8 cellular contexts compared by ENCODE assay signal in genomic region chr1:18902523-18903312, GRCh38. TPM values are rescaled to one million over a fixed set of nuclear protein-coding genes. Genes with fewer than 3 reads are reported as not detected.
A peak's percentile ranks its signal among the peaks of the same experiment; 100 is the strongest.
DNase-seq lines count a peak whose midpoint lies in the region; ATAC-seq and TF ChIP-seq lines count a peak whose summit lies in the region.

ALDH4A1 (minus strand) TSS chr1:18902555; CDS start chr1:18902523, 32 bp downstream.

- H4K5ac ChIP-seq in IMR-90 (ENCODE audit: low read depth, low read length): peak within 1 kb of the TSS; percentile 41; the same call in 1 of the 2 replicates

- no peak for TF ChIP-seq POLR2A in IMR-90 (IDR thresholded peaks at IDR 0.05; ENCODE audit: low read depth, low read length)

- peak within 1 kb of the TSS; percentile 75 for H2BK5ac ChIP-seq in IMR-90 (ENCODE audit: low read depth, low read length, poor library complexity, severe bottlenecking)

- WGBS in IMR-90 (ENCODE audit: extremely low coverage in 2 of 2, insufficient read length in 1 of 2), 2 experiments: 0% methylated on average over 16 of the region's 56 CpGs; no CpG with 5 or more reads in 1 of the 2 experiments

- H3K4me3 ChIP-seq in IMR-90 (ENCODE audit: insufficient read depth, low read depth, low read length) (peak within 1 kb of the TSS; percentile 81), epithelial cell of esophagus (ENCODE audit: low read length) (peak within 1 kb of the TSS; percentile 79)

- H3K36me3 ChIP-seq in IMR-90 (ENCODE audit: control insufficient read depth, insufficient read depth, low read length): peaks cover under 1% of the 10 kb centered on the region; the same call in 1 of the 2 replicates

- no TSS peak for BruUV-seq in IMR-90 (replicated peaks; lab: Mats Ljungman, UMichigan)

- H3K4me2 ChIP-seq in IMR-90 (ENCODE audit: low read depth, low read length): peak within 1 kb of the TSS; percentile 85

- TF ChIP-seq CTCF in IMR-90 (conservative IDR thresholded peaks at IDR 0.05; ENCODE audit: low read depth, low read length): no peak
- no peak for TF ChIP-seq CTCF in epithelial cell of esophagus (IDR thresholded peaks at IDR 0.05; ENCODE audit: insufficient read depth, low read depth, low read length, missing control alignments)

- DNase-seq in DMS114 treated with DMSO at 0.1 percent for 48 hours (lab: John Stamatoyannopoulos, UW; ENCODE audit: unreplicated experiment) (peak; percentile 97), IMR-90 (peak; percentile 98), OCI-M1 (lab: John Stamatoyannopoulos, UW) (peak; percentile 98), epithelial cell of esophagus (ENCODE audit: low read depth) (peak; percentile 99), middle frontal gyrus (ENCODE audit: extremely low spot score, low spot score) (peak; percentile 95)
- peak; percentile 86 for DNase-seq in activated T-cell treated with anti-CD3 and anti-CD28 coated beads, Interleukin-2, amount 50 U/mL, for 1 hour
- peak; percentile 80 to 84 for DNase-seq in stimulated activated CD8-positive, alpha-beta memory T cell treated with anti-CD3 and anti-CD28 coated beads, Interleukin-2, amount 100 ng/mL, for 1 hour (ENCODE audit: low read depth in 2 of 2)

- peak within 1 kb of the TSS; percentile 89 for H2BK20ac ChIP-seq in IMR-90 (ENCODE audit: low read depth, low read length)

- peak within 1 kb of the TSS; percentile 66; the same call in 1 of the 2 replicates for H3K23ac ChIP-seq in IMR-90 (ENCODE audit: low read depth, low read length)

- peaks cover 2% of the 10 kb centered on the region for H3K4me1 ChIP-seq in IMR-90 (ENCODE audit: control insufficient read depth, insufficient read depth, low read length)

- dilution Hi-C loops in IMR-90 (cut with HindIII; ENCODE audit: low sequenced_read_pairs, unreplicated experiment): no loop called here

- H2AFZ ChIP-seq in IMR-90 (replicated peaks; ENCODE audit: low read length, poor library complexity): peak within 1 kb of the TSS; percentile 97

- intact Hi-C loops in IMR-90 (cut with micrococcal nuclease): no loop called here

- peak within 1 kb of the TSS; percentile 91 for H3K4ac ChIP-seq in IMR-90 (ENCODE audit: low read depth, low read length)

- peak within 1 kb of the TSS; percentile 66 for H2AK9ac ChIP-seq in IMR-90 (replicated peaks; ENCODE audit: low read depth, low read length, poor library complexity)

- in situ Hi-C loops in IMR-90 (cut with MboI; ENCODE audit: low sequenced_read_pairs): no loop called here

- H3K18ac ChIP-seq in IMR-90 (ENCODE audit: low read depth, low read length): peak within 1 kb of the TSS; percentile 72; the same call in 1 of the 2 replicates

- no peaks in the 10 kb centered on the region for H3K9me3 ChIP-seq in IMR-90 (ENCODE audit: control insufficient read depth, insufficient read depth, low read length)

- peak within 1 kb of the TSS; percentile 97 for H3K56ac ChIP-seq in IMR-90 (ENCODE audit: extremely low read depth, insufficient read depth, low read length)

- H4K20me1 ChIP-seq in IMR-90 (ENCODE audit: insufficient read depth, low read length): peaks cover 3% of the 10 kb centered on the region; the same call in 1 of the 2 replicates

- peak within 1 kb of the TSS; percentile 95 for H3K27ac ChIP-seq in IMR-90 (ENCODE audit: insufficient read depth, low read length)

- ATAC-seq in GM21529 (IDR thresholded peaks at IDR 0.05; ENCODE audit: unreplicated experiment) (peak; percentile 98), IMR-90 (ENCODE audit: low read depth) (peak; percentile 97)

- H2BK15ac ChIP-seq in IMR-90 (ENCODE audit: low read depth, low read length): peak within 1 kb of the TSS; percentile 87; the same call in 1 of the 3 replicates

- peaks cover 0 to 10% of the 10 kb centered on the region in 2 experiments; a peak in 1 of 4 replicates for H3K79me1 ChIP-seq in IMR-90 (ENCODE audit: low read depth in 1 of 2, low read length in 2 of 2)

- H3K9ac ChIP-seq in IMR-90 (ENCODE audit: low read depth, low read length): peak within 1 kb of the TSS; percentile 80

- CTCF ChIA-PET in IMR-90 (lab: Yijun Ruan, JAX): interaction anchor here (3.0 kb wide), 1 partner anchor 10 kb away, joined by 14 read pairs; no protein-coding TSS in a partner anchor

- POLR2A ChIA-PET in IMR-90 (lab: Charles Lee; ENCODE audit: unreplicated experiment): interaction anchor here (0.6 kb wide), 1 partner anchor 313 kb away, joined by 3 read pairs; no protein-coding TSS in a partner anchor

- TF ChIP-seq RAD21 in IMR-90 (IDR thresholded peaks at IDR 0.05; ENCODE audit: low read length): no peak

- peak within 1 kb of the TSS; percentile 94 for H2BK120ac ChIP-seq in IMR-90 (ENCODE audit: low read depth, low read length)

- no peaks in the 10 kb centered on the region for H3K27me3 ChIP-seq in IMR-90 (ENCODE audit: control insufficient read depth, insufficient read depth, low read length)

- 0 out of 2 replicates have a peak, but pooled peaks cover 2% of the 10 kb centered on the region for H3K9me1 ChIP-seq in IMR-90 (ENCODE audit: insufficient read depth, low read length)

- H4K8ac ChIP-seq in IMR-90 (ENCODE audit: low read depth in 2 of 2, low read length in 2 of 2): peak within 1 kb of the TSS in 1 of 2 experiments; percentile 88; a peak in 3 of 4 replicates

- peak within 1 kb of the TSS; percentile 80 for H4K91ac ChIP-seq in IMR-90 (ENCODE audit: insufficient read depth, low read depth, low read length)

- 0 out of 2 replicates have a peak within 1 kb of the TSS, but pooled peaks have one; percentile 24 for H2AK5ac ChIP-seq in IMR-90 (ENCODE audit: low read depth, low read length)

- peak within 1 kb of the TSS; percentile 88 for H3K14ac ChIP-seq in IMR-90 (replicated peaks; ENCODE audit: low read depth, low read length)

TF ChIP-seq in IMR-90, 13 proteins besides CTCF, POLR2A, EP300 and RAD21:
- TF ChIP-seq FOS (IDR thresholded peaks at IDR 0.05; ENCODE audit: low read depth, low read length) (peak; percentile 42), USF2 (IDR thresholded peaks at IDR 0.05; ENCODE audit: low read depth, low read length) (peak; percentile 99), MXI1 (IDR thresholded peaks at IDR 0.05; ENCODE audit: borderline replicate concordance, low read depth, low read length) (peak; percentile 81; the same call in 1 of the 2 replicates), NFE2L2 (IDR thresholded peaks at IDR 0.05; ENCODE audit: low read depth, low read length) (peak; percentile 35; the same call in 1 of the 2 replicates), MAZ (IDR thresholded peaks at IDR 0.05; ENCODE audit: borderline replicate concordance, low read depth, low read length) (no peak), BHLHE40 (IDR thresholded peaks at IDR 0.05; ENCODE audit: low read depth, low read length) (peak; percentile 99), MAFK (IDR thresholded peaks at IDR 0.05; ENCODE audit: low read depth, low read length) (no peak), CHD1 (IDR thresholded peaks at IDR 0.05; ENCODE audit: low read depth, low read length) (peak; percentile 98; the same call in 1 of the 2 replicates)

RNA-seq across cellular contexts. Expression of gene ALDH4A1, which starts in this region (rescaled TPM):
- 8.6 TPM in 2 replicates for total RNA-seq in IMR-90 (2012; rRNA removed)
- 21.1 and 23.0 TPM in 2 replicates for polyA plus RNA-seq in IMR-90 (2012; rRNA removed)
- polyA plus RNA-seq in IMR-90 (2012; cell fraction: cytosol; rRNA removed): 12.1 and 21.4 TPM in 2 replicates
- polyA plus RNA-seq in IMR-90 (2012; cell fraction: nucleus; rRNA removed; ENCODE audit: low replicate concordance): 16.8 and 36.6 TPM in 2 replicates

Comparison
In these comparisons a context has a peak if more than half of its experiments do, and no peak if none do; other contexts are left out.
1. Peak in every context shown above with its lines: DNase-seq, ATAC-seq, H3K4me3 ChIP-seq and H3K27ac ChIP-seq.